Comparison of ENCODE assay signal across 32 cellular contexts in genomic region chr1:105565006-105565405, GRCh38.
"Had no signal": no experiment of that assay in that cellular context is flagged by ENCODE, and none has a peak within 500 bp of the region (broad histone marks: within the 10 kb centered on the region; RNA-seq: fewer than 3 reads in every experiment).

No MANE protein-coding gene starts in this region.

- DNase-seq: activated effector memory CD4-positive, alpha-beta T cell treated with anti-CD3 and anti-CD28 coated beads, Interleukin-2, amount 50 U/mL, for 16 hours; activated effector memory CD4-positive, alpha-beta T cell treated with Interleukin-2 at 50 U/mL for 16 hours; activated gamma-delta T cell; activated gamma-delta T cell treated with Interleukin-2 at 50 U/mL for 16 hours; activated naive CD4-positive, alpha-beta T cell; activated naive CD4-positive, alpha-beta T cell treated with anti-CD3 and anti-CD28 coated beads for 36 hours; activated naive CD4-positive, alpha-beta T cell treated with anti-CD3 and anti-CD28 coated beads, Interleukin-2, amount 10 ng/mL, durations not matched to agents 7 days and 5 days; activated naive CD4-positive, alpha-beta T cell treated with anti-CD3 and anti-CD28 coated beads, Interleukin-2, amount 50 U/mL, for 16 hours; activated naive CD4-positive, alpha-beta T cell treated with Interleukin-2 at 50 U/mL for 16 hours; activated naive CD8-positive, alpha-beta T cell treated with anti-CD3 and anti-CD28 coated beads for 36 hours; activated naive CD8-positive, alpha-beta T cell treated with anti-CD3 and anti-CD28 coated beads, Interleukin-2, amount 10 ng/mL, durations not matched to agents 7 days and 5 days; activated naive CD8-positive, alpha-beta T cell treated with anti-CD3 and anti-CD28 coated beads, Interleukin-2, amount 50 U/mL, for 24 hours; activated T-cell treated with anti-CD3 and anti-CD28 coated beads, Interleukin-2, amount 50 U/mL, for 1 hour; activated T-cell treated with anti-CD3 and anti-CD28 coated beads, Interleukin-2, amount 50 U/mL, for 24 hours; activated T-cell treated with anti-CD3 and anti-CD28 coated beads, Interleukin-2, amount 50 U/mL, for 4 hours; activated T-cell treated with anti-CD3 and anti-CD28 coated beads, Interleukin-2, amount 50 U/mL, for 48 hours; activated T-cell treated with anti-CD3 and anti-CD28 coated beads, Interleukin-2, amount 50 U/mL, for 72 hours; adrenal gland; amniotic stem cell; amygdala; anterior cingulate cortex; aorta; body of pancreas; brain microvascular endothelial cell; caudate nucleus; central memory CD4-positive, alpha-beta T cell; cerebellar nuclear complex had no signal

- H3K36me3 ChIP-seq: adrenal gland, ascending aorta, brain microvascular endothelial cell, breast epithelium, cardiac muscle cell had no signal

- H3K27ac ChIP-seq: adrenal gland, ascending aorta, body of pancreas, brain microvascular endothelial cell, breast epithelium, cardiac muscle cell had no signal

- H3K9me3 ChIP-seq: adrenal gland, body of pancreas had no signal

- H3K4me3 ChIP-seq: adrenal gland, ascending aorta, body of pancreas, breast epithelium, cardiac muscle cell had no signal

- H3K27me3 ChIP-seq: adrenal gland, ascending aorta, body of pancreas, brain microvascular endothelial cell, breast epithelium, cardiac muscle cell had no signal

- ATAC-seq: activated naive CD4-positive, alpha-beta T cell treated with anti-CD3 and anti-CD28 coated beads, Interleukin-2, amount 50 U/mL, for 72 hours; activated naive CD8-positive, alpha-beta T cell treated with anti-CD3 and anti-CD28 coated beads, Interleukin-2, amount 50 U/mL, for 24 hours; activated T-cell treated with anti-CD3 and anti-CD28 coated beads, Interleukin-2, amount 50 U/mL, for 4 hours; activated T-cell treated with anti-CD3 and anti-CD28 coated beads, Interleukin-2, amount 50 U/mL, for 72 hours; activated T-helper 17 cell treated with anti-CD3 and anti-CD28 coated beads, Interleukin-2, amount 50 U/mL, for 72 hours; body of pancreas had no signal

- H3K4me1 ChIP-seq: adrenal gland, ascending aorta, body of pancreas, breast epithelium had no signal
